In the genomic region with DNA sequence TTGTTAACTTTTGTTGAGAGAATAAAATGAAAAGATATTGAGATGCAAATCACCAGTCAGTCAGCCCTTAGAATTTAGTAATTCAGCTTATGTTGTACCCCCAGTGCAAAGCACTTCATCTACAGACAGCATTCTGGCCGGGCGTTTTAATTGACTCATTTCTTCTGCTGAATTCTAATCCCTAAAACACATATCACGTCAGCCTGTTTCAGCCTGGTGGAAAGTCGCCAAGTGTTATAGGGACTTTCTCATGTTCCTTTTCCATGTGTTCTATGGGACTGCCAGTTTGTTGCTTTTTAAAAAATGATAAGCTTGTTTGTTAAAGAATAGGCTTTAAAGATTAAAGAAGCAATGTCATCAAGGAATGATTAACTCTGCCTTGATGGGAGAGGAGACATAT, we compare ENCODE assay signal across 13 cellular contexts.
"Had no signal": no experiment of that assay in that cellular context is flagged by ENCODE, and none has a peak within 500 bp of the region (broad histone marks: within the 10 kb centered on the region; RNA-seq: fewer than 3 reads in every experiment).

No MANE protein-coding gene starts in this region.

- ATAC-seq: foreskin keratinocyte; naive thymus-derived CD8-positive, alpha-beta T cell; stimulated activated memory B cell treated with anti-CD40 and anti-IgM and Interleukin-4, amounts not matched to agents 10 μg/mL and 1 μg/mL and 100 μg/mL, for 72 hours; WTC11 had no signal

- DNase-seq: activated CD4-positive, alpha-beta memory T cell treated with anti-CD3 and anti-CD28 coated beads, Interleukin-2, amount 10 ng/mL, durations not matched to agents 7 days and 5 days; activated CD4-positive, alpha-beta T cell treated with anti-CD3 and anti-CD28 coated beads for 4 hours; activated effector memory CD4-positive, alpha-beta T cell treated with Interleukin-2 at 50 U/mL for 16 hours; activated T-cell treated with anti-CD3 and anti-CD28 coated beads, Interleukin-2, amount 50 U/mL, for 24 hours; effector CD8-positive, alpha-beta T cell; esophagus squamous epithelium; foreskin keratinocyte; glutamatergic neuron; hypothalamus; mesenchymal stem cell; naive thymus-derived CD8-positive, alpha-beta T cell had no signal

- H3K4me3 ChIP-seq: esophagus squamous epithelium had no signal
